1 cellular context compared by ENCODE assay signal in genomic region chr19:46288896-46289588, GRCh38.
TF ChIP-seq lines count a peak whose summit lies in the region.

No MANE protein-coding gene starts in this region.

TF ChIP-seq in endothelial cell of umbilical vein, 7 proteins besides CTCF, POLR2A, EP300 and RAD21:
- TF ChIP-seq EZH2 (IDR thresholded peaks at IDR 0.05; ENCODE audit: borderline replicate concordance, low read depth, low read length, severe bottlenecking), result no peak
- no peak for TF ChIP-seq MYC (IDR thresholded peaks at IDR 0.05; ENCODE audit: low read depth, low read length)
- TF ChIP-seq POLR2AphosphoS5 (IDR thresholded peaks at IDR 0.05; ENCODE audit: insufficient read depth, low read depth, low read length), result peak; percentile 89
- TF ChIP-seq GATA2 (IDR thresholded peaks at IDR 0.05; ENCODE audit: insufficient read depth, insufficient read length, low read depth, low read length), result peak; percentile 82
- peak; percentile 99 for TF ChIP-seq JUN (IDR thresholded peaks at IDR 0.05; ENCODE audit: borderline replicate concordance, insufficient read depth, insufficient read length, low read depth)
- TF ChIP-seq, protein P1, sequence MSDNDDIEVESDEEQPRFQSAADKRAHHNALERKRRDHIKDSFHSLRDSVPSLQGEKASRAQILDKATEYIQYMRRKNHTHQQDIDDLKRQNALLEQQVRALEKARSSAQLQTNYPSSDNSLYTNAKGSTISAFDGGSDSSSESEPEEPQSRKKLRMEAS (IDR thresholded peaks at IDR 0.05; ENCODE audit: insufficient read depth, insufficient read length), result peak; percentile 62
- peak; percentile 94 for TF ChIP-seq FOS (IDR thresholded peaks at IDR 0.05; ENCODE audit: borderline replicate concordance, insufficient read depth, low read length)
TF ChIP-seq in endothelial cell of umbilical vein: peak in this region for 5.
